Comparison of ENCODE assay signal across 30 cellular contexts in genomic region chr3:45051685-45052084, GRCh38. TPM values are rescaled to one million over a fixed set of nuclear protein-coding genes. Genes with fewer than 3 reads are reported as not detected.
"Had no signal": no experiment of that assay in that cellular context is flagged by ENCODE, and none has a peak within 500 bp of the region (broad histone marks: within the 10 kb centered on the region; RNA-seq: fewer than 3 reads in every experiment).

No MANE protein-coding gene starts in this region.

- H3K9me3 ChIP-seq: adrenal gland, body of pancreas, esophagus squamous epithelium had no signal

- H3K9me3 Mint-ChIP-seq: activated B cell treated with CpG ODN at 0.5 μM for 24 hours; activated CD8-positive, alpha-beta T cell treated with anti-CD3 and anti-CD28 coated beads for 36 hours; activated naive CD4-positive, alpha-beta T cell treated with anti-CD3 and anti-CD28 coated beads for 36 hours; activated naive CD4-positive, alpha-beta T cell treated with anti-CD3 and anti-CD28 coated beads, Interleukin-2, amount 50 U/mL, for 24 hours; activated naive CD8-positive, alpha-beta T cell treated with anti-CD3 and anti-CD28 coated beads for 36 hours; activated naive CD8-positive, alpha-beta T cell treated with anti-CD3 and anti-CD28 coated beads, Interleukin-2, amount 50 U/mL, for 24 hours; activated T-helper 1 cell treated with anti-CD3 and anti-CD28 coated beads, Interleukin-12 subunit alpha, Interleukin-12 subunit beta, Interleukin-2, Interleukin-4 antibody, amounts not matched to agents 30 ng/mL and 10 ng/mL and 1 ng/mL, durations not matched to agents 14 hours and 24 hours and 36 hours; activated T-helper 2 cell treated with anti-CD3 and anti-CD28 coated beads, Interferon-gamma antibody, Interleukin-2, Interleukin-4, amounts not matched to agents 10 μg/mL and 5 μg/mL and 100 μg/mL, durations not matched to agents 14 hours and 24 hours and 36 hours had no signal

- H3K27ac ChIP-seq: adrenal gland, body of pancreas, esophagus squamous epithelium, VCaP had no signal

- ATAC-seq: activated CD4-positive, CD25-positive, alpha-beta regulatory T cell treated with anti-CD3 and anti-CD28 coated beads, Interleukin-2, amount 50 U/mL, for 24 hours; activated CD8-positive, alpha-beta T cell treated with anti-CD3 and anti-CD28 coated beads for 36 hours; activated naive CD8-positive, alpha-beta T cell treated with anti-CD3 and anti-CD28 coated beads, Interleukin-2, amount 50 U/mL, for 24 hours; body of pancreas had no signal

- H3K4me3 Mint-ChIP-seq: activated B cell treated with CpG ODN at 0.5 μM for 24 hours; activated CD8-positive, alpha-beta T cell treated with anti-CD3 and anti-CD28 coated beads for 36 hours; activated naive CD4-positive, alpha-beta T cell treated with anti-CD3 and anti-CD28 coated beads for 36 hours; activated naive CD4-positive, alpha-beta T cell treated with anti-CD3 and anti-CD28 coated beads, Interleukin-2, amount 50 U/mL, for 24 hours; activated naive CD8-positive, alpha-beta T cell treated with anti-CD3 and anti-CD28 coated beads for 36 hours; activated naive CD8-positive, alpha-beta T cell treated with anti-CD3 and anti-CD28 coated beads, Interleukin-2, amount 50 U/mL, for 24 hours; activated T-helper 1 cell treated with anti-CD3 and anti-CD28 coated beads, Interleukin-12 subunit alpha, Interleukin-12 subunit beta, Interleukin-2, Interleukin-4 antibody, amounts not matched to agents 30 ng/mL and 10 ng/mL and 1 ng/mL, durations not matched to agents 14 hours and 24 hours and 36 hours had no signal

- H3K27ac Mint-ChIP-seq: activated B cell treated with CpG ODN at 0.5 μM for 24 hours; activated CD8-positive, alpha-beta T cell treated with anti-CD3 and anti-CD28 coated beads for 36 hours; activated naive CD4-positive, alpha-beta T cell treated with anti-CD3 and anti-CD28 coated beads for 36 hours; activated naive CD4-positive, alpha-beta T cell treated with anti-CD3 and anti-CD28 coated beads, Interleukin-2, amount 50 U/mL, for 24 hours; activated naive CD8-positive, alpha-beta T cell treated with anti-CD3 and anti-CD28 coated beads for 36 hours; activated naive CD8-positive, alpha-beta T cell treated with anti-CD3 and anti-CD28 coated beads, Interleukin-2, amount 50 U/mL, for 24 hours; activated T-helper 1 cell treated with anti-CD3 and anti-CD28 coated beads, Interleukin-12 subunit alpha, Interleukin-12 subunit beta, Interleukin-2, Interleukin-4 antibody, amounts not matched to agents 30 ng/mL and 10 ng/mL and 1 ng/mL, durations not matched to agents 14 hours and 24 hours and 36 hours; activated T-helper 2 cell treated with anti-CD3 and anti-CD28 coated beads, Interferon-gamma antibody, Interleukin-2, Interleukin-4, amounts not matched to agents 10 μg/mL and 5 μg/mL and 100 μg/mL, durations not matched to agents 14 hours and 24 hours and 36 hours had no signal

- H3K27me3 ChIP-seq: adrenal gland, body of pancreas had no signal

- H3K36me3 Mint-ChIP-seq: activated naive CD4-positive, alpha-beta T cell treated with anti-CD3 and anti-CD28 coated beads, Interleukin-2, amount 50 U/mL, for 24 hours; activated naive CD8-positive, alpha-beta T cell treated with anti-CD3 and anti-CD28 coated beads for 36 hours had no signal

- H3K36me3 ChIP-seq: adrenal gland, esophagus squamous epithelium had no signal

- H3K4me1 ChIP-seq: adrenal gland, body of pancreas had no signal

- H3K4me3 ChIP-seq: adrenal gland, body of pancreas, esophagus squamous epithelium had no signal

- DNase-seq: activated B cell treated with CpG ODN at 0.5 μM for 24 hours; activated CD4-positive, alpha-beta T cell treated with anti-CD3 and anti-CD28 coated beads for 48 hours; activated CD4-positive, alpha-beta T cell treated with anti-CD3 and anti-CD28 coated beads, Interleukin-2, amount 50 U/mL, for 1 hour; activated CD4-positive, alpha-beta T cell treated with anti-CD3 and anti-CD28 coated beads, Interleukin-2, amount 50 U/mL, for 48 hours; activated CD8-positive, alpha-beta memory T cell treated with anti-CD3 and anti-CD28 coated beads for 24 hours; activated CD8-positive, alpha-beta memory T cell treated with anti-CD3 and anti-CD28 coated beads, Interleukin-2, amount 50 U/mL, for 4 hours; activated CD8-positive, alpha-beta T cell treated with anti-CD3 and anti-CD28 coated beads for 36 hours; activated effector memory CD4-positive, alpha-beta T cell treated with anti-CD3 and anti-CD28 coated beads, Interleukin-2, amount 50 U/mL, for 16 hours; activated naive CD4-positive, alpha-beta T cell treated with anti-CD3 and anti-CD28 coated beads for 36 hours; activated naive CD8-positive, alpha-beta T cell treated with anti-CD3 and anti-CD28 coated beads for 36 hours; activated naive CD8-positive, alpha-beta T cell treated with anti-CD3 and anti-CD28 coated beads, Interleukin-2, amount 50 U/mL, for 24 hours; activated T-cell treated with anti-CD3 and anti-CD28 coated beads, Interleukin-2, amount 50 U/mL, for 1 hour; activated T-cell treated with anti-CD3 and anti-CD28 coated beads, Interleukin-2, amount 50 U/mL, for 48 hours; adrenal gland; amygdala; aorta; body of pancreas; caudate nucleus; cortex of kidney; effector CD8-positive, alpha-beta T cell; esophagus squamous epithelium; foreskin melanocyte; head of caudate nucleus; T-helper 2 cell had no signal

- H3K4me1 Mint-ChIP-seq: activated B cell treated with CpG ODN at 0.5 μM for 24 hours had no signal

RNA-seq across cellular contexts. Expression of gene CLEC3B, which starts 25.6 kb away (rescaled TPM):
- total RNA-seq: activated B cell treated with CpG ODN at 0.5 μM for 24 hours; activated CD8-positive, alpha-beta T cell treated with anti-CD3 and anti-CD28 coated beads for 36 hours; activated naive CD4-positive, alpha-beta T cell treated with anti-CD3 and anti-CD28 coated beads for 36 hours; activated naive CD8-positive, alpha-beta T cell treated with anti-CD3 and anti-CD28 coated beads for 36 hours; activated T-helper 1 cell treated with anti-CD3 and anti-CD28 coated beads, Interleukin-12 subunit alpha, Interleukin-12 subunit beta, Interleukin-2, Interleukin-4 antibody, amounts not matched to agents 30 ng/mL and 10 ng/mL and 1 ng/mL, durations not matched to agents 14 hours and 24 hours and 36 hours; activated T-helper 2 cell treated with anti-CD3 and anti-CD28 coated beads, Interferon-gamma antibody, Interleukin-2, Interleukin-4, amounts not matched to agents 10 μg/mL and 5 μg/mL and 100 μg/mL, durations not matched to agents 14 hours and 24 hours and 36 hours; epithelial cell of proximal tubule had no signal
